ENCODE assay signal across 9 cellular contexts in the genomic region with DNA sequence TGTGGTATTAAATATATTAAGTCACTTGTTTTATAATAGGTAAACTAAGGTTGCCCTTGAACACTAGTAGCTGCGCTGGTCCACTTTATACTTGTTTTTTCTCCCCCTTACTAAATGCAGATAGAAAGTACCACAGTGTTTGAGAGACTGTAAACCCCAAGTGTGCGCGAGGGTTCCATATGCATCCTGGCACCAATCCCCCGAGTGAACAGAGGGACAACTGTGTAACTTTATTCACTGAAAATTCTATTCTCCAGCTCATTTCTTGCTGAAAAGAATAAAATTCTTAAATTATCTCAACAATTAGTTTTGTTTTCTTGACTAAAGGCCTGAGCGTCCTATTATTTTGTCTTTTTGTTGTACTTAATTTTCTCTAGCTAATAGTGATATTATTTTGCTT. TPM values are rescaled to one million over a fixed set of nuclear protein-coding genes. Genes with fewer than 3 reads are reported as not detected.
DNase-seq lines count a peak whose midpoint lies in the region; ATAC-seq and TF ChIP-seq lines count a peak whose summit lies in the region.
"Had no signal": no experiment of that assay in that cellular context is flagged by ENCODE, and none has a peak within 500 bp of the region (broad histone marks: within the 10 kb centered on the region; RNA-seq: fewer than 3 reads in every experiment).

No MANE protein-coding gene starts in this region.

- peak overlapping the region; percentile 98 for H3K4me3 Mint-ChIP-seq in HFFc6
- H3K4me3 Mint-ChIP-seq in activated CD8-positive, alpha-beta T cell treated with anti-CD3 and anti-CD28 coated beads for 36 hours = peak overlapping the region; percentile 97

- H3K36me3 Mint-ChIP-seq in HFFc6 (ENCODE audit: low read depth) = peaks cover 50% of the 10 kb centered on the region
- peaks cover 53% of the 10 kb centered on the region for H3K36me3 Mint-ChIP-seq in activated CD8-positive, alpha-beta T cell treated with anti-CD3 and anti-CD28 coated beads for 36 hours (ENCODE audit: low read depth)

- H3K27me3 ChIP-seq in iPS-15b (ENCODE audit: control insufficient read depth, insufficient read depth, low read length) (no peaks in the 10 kb centered on the region), smooth muscle cell (ENCODE audit: low read depth) (no peaks in the 10 kb centered on the region), mesendoderm (ENCODE audit: insufficient read depth, low read length, poor library complexity) (no peaks in the 10 kb centered on the region)

- TF ChIP-seq CTCF in HFFc6 (IDR thresholded peaks at IDR 0.05) (no peak), smooth muscle cell (IDR thresholded peaks at IDR 0.05; ENCODE audit: borderline replicate concordance, insufficient read depth, poor library complexity, severe bottlenecking) (no peak)
- no peak for TF ChIP-seq CTCF in activated CD8-positive, alpha-beta T cell treated with anti-CD3 and anti-CD28 coated beads for 36 hours (IDR thresholded peaks at IDR 0.05)

- peaks cover 14% of the 10 kb centered on the region for H3K27me3 Mint-ChIP-seq in HFFc6 (ENCODE audit: insufficient read depth)
- no peaks in the 10 kb centered on the region for H3K27me3 Mint-ChIP-seq in activated CD8-positive, alpha-beta T cell treated with anti-CD3 and anti-CD28 coated beads for 36 hours

- no peak for ATAC-seq in activated CD8-positive, alpha-beta T cell treated with anti-CD3 and anti-CD28 coated beads for 36 hours

- H2BK120ac ChIP-seq in mesendoderm (ENCODE audit: low read depth, low read length) = no peak overlapping the region

- no peak overlapping the region for H3K18ac ChIP-seq in mesendoderm (ENCODE audit: low read length)

- no peak overlapping the region for H3K56ac ChIP-seq in mesendoderm (ENCODE audit: low read length)

- H3K9ac ChIP-seq in iPS-15b (ENCODE audit: low read depth, low read length) = no peak overlapping the region
- H3K9ac ChIP-seq in smooth muscle cell (ENCODE audit: low read depth) = no peak overlapping the region
- no peak overlapping the region for H3K9ac ChIP-seq in mesendoderm (ENCODE audit: low read length)

- no peak overlapping the region for H2AFZ ChIP-seq in smooth muscle cell (ENCODE audit: low read depth)

- no peak overlapping the region for H2BK5ac ChIP-seq in mesendoderm (ENCODE audit: low read length)

- peaks cover 2% of the 10 kb centered on the region for H3K4me1 ChIP-seq in iPS-15b (ENCODE audit: control insufficient read depth, insufficient read depth, low read length)
- peaks cover 13% of the 10 kb centered on the region for H3K4me1 ChIP-seq in smooth muscle cell (ENCODE audit: low read depth)
- H3K4me1 ChIP-seq in mesendoderm (ENCODE audit: control insufficient read depth, low read depth, low read length) = peaks cover 3% of the 10 kb centered on the region

- no peak overlapping the region for H2BK15ac ChIP-seq in mesendoderm (replicated peaks; ENCODE audit: low read depth)

- peaks cover 67% of the 10 kb centered on the region for H3K4me1 Mint-ChIP-seq in HFFc6 (ENCODE audit: low read depth)
- H3K4me1 Mint-ChIP-seq in activated CD8-positive, alpha-beta T cell treated with anti-CD3 and anti-CD28 coated beads for 36 hours (ENCODE audit: low read depth) = peaks cover 54% of the 10 kb centered on the region

- no peak overlapping the region for H3K23ac ChIP-seq in mesendoderm (ENCODE audit: low read length)

- H3K79me2 ChIP-seq in smooth muscle cell (ENCODE audit: low read depth) = peaks cover 42% of the 10 kb centered on the region
- peaks cover 13% of the 10 kb centered on the region for H3K79me2 ChIP-seq in mesendoderm (ENCODE audit: control insufficient read depth, insufficient read depth, low read length)

- H3K79me1 ChIP-seq in mesendoderm (ENCODE audit: low read length) = peaks cover 3% of the 10 kb centered on the region

- no peak overlapping the region for H2AK5ac ChIP-seq in mesendoderm (ENCODE audit: low read length)

- peaks cover 36% of the 10 kb centered on the region for H3F3A ChIP-seq in smooth muscle cell (ENCODE audit: low read depth)

- H3K4me2 ChIP-seq in smooth muscle cell = peak overlapping the region; percentile 93
- no peak overlapping the region for H3K4me2 ChIP-seq in mesendoderm (ENCODE audit: low read length)

- 94% methylated on average over 5 of the region's 5 CpGs for WGBS in smooth muscle cell (ENCODE audit: low lambda C conversion rate)
- no CpG with 5 or more reads among the region's 5 CpGs for WGBS in mesendoderm (ENCODE audit: extremely low coverage, insufficient coverage, low lambda C conversion rate)

- intact Hi-C loops in activated CD8-positive, alpha-beta T cell treated with anti-CD3 and anti-CD28 coated beads for 36 hours (cut with micrococcal nuclease) = loop anchor here (5.0 kb wide), 1 partner anchor 92 kb away; the partner anchor contains the start of gene TMEM50A

- H3K27ac ChIP-seq in smooth muscle cell (ENCODE audit: low read depth) (peak overlapping the region; percentile 99), mesendoderm (ENCODE audit: low read depth, low read length) (no peak overlapping the region)

- H3K4ac ChIP-seq in mesendoderm (ENCODE audit: low read depth, low read length) = no peak overlapping the region

- H4K5ac ChIP-seq in mesendoderm (ENCODE audit: low read length) = no peak overlapping the region

- DNase-seq in HFFc6 (no peak), smooth muscle cell (lab: John Stamatoyannopoulos, UW; ENCODE audit: unreplicated experiment) (no peak), GOT3 (lab: John Stamatoyannopoulos, UW) (no peak), NCI-H2107 (lab: John Stamatoyannopoulos, UW) (no peak), mesendoderm (no peak)
- no peak for DNase-seq in activated CD8-positive, alpha-beta T cell treated with anti-CD3 and anti-CD28 coated beads for 36 hours
- DNase-seq in activated effector memory CD4-positive, alpha-beta T cell treated with Interleukin-2 at 50 U/mL for 16 hours = no peak
- DNase-seq: midbrain had no signal

- H3K9me3 ChIP-seq in iPS-15b (ENCODE audit: control insufficient read depth, insufficient read depth, low read length) (no peaks in the 10 kb centered on the region), smooth muscle cell (replicated peaks; ENCODE audit: low read depth) (no peaks in the 10 kb centered on the region)

- H3K4me3 ChIP-seq in iPS-15b (ENCODE audit: low read depth, low read length) (peak overlapping the region; percentile 99), smooth muscle cell (peak overlapping the region; percentile 96), mesendoderm (ENCODE audit: low read length) (no peak overlapping the region)

- peaks cover 26% of the 10 kb centered on the region for H3K36me3 ChIP-seq in iPS-15b (ENCODE audit: control insufficient read depth, insufficient read depth, low read length)
- H3K36me3 ChIP-seq in smooth muscle cell (ENCODE audit: low read depth) = peaks cover 28% of the 10 kb centered on the region
- peaks cover 2% of the 10 kb centered on the region for H3K36me3 ChIP-seq in mesendoderm (ENCODE audit: control insufficient read depth, insufficient read depth, low read length)

- H4K20me1 ChIP-seq in smooth muscle cell (ENCODE audit: low read depth) = peaks cover 51% of the 10 kb centered on the region

- peaks cover 16% of the 10 kb centered on the region for H3K9me3 Mint-ChIP-seq in HFFc6
- H3K9me3 Mint-ChIP-seq in activated CD8-positive, alpha-beta T cell treated with anti-CD3 and anti-CD28 coated beads for 36 hours = no peaks in the 10 kb centered on the region

- CTCF ChIA-PET in activated CD8-positive, alpha-beta T cell treated with anti-CD3 and anti-CD28 coated beads for 36 hours (lab: Charles Lee) = interaction anchor here (0.6 kb wide), 1 partner anchor 44 kb away, joined by 3 read pairs; no protein-coding TSS in a partner anchor

- peak overlapping the region; percentile 99 for H3K27ac Mint-ChIP-seq in HFFc6
- peak overlapping the region; percentile 98 for H3K27ac Mint-ChIP-seq in activated CD8-positive, alpha-beta T cell treated with anti-CD3 and anti-CD28 coated beads for 36 hours

- POLR2A ChIA-PET in activated CD8-positive, alpha-beta T cell treated with anti-CD3 and anti-CD28 coated beads for 36 hours (lab: Charles Lee) = interaction anchor here (0.6 to 3.9 kb wide), 6 partner anchors 9 to 320 kb away, joined by 3 to 40 read pairs (median 4); partner anchors contain the start of gene SYF2

- no peak overlapping the region for H4K8ac ChIP-seq in mesendoderm (ENCODE audit: low read depth, low read length)

RNA-seq across cellular contexts. Expression of gene RSRP1, which starts 1.9 kb away (rescaled TPM):
- 10 to 100 TPM; 63.4 to 85.2 (median 81.6) TPM for total RNA-seq in HFFc6 (2021; fragmentation: NEBNext Ultra II Directional; extraction: Animal tissue kit (Norgen Biotek cat#: 25700))
- 100 to 1,000 TPM; 124 to 139 TPM for total RNA-seq in activated CD8-positive, alpha-beta T cell treated with anti-CD3 and anti-CD28 coated beads for 36 hours
- total RNA-seq in smooth muscle cell = 83.7 and 93.6 TPM in 2 replicates
- 32.3 and 48.8 TPM in 2 replicates for polyA plus RNA-seq in smooth muscle cell
- 13.5 TPM for polyA plus RNA-seq in mesendoderm (2013, experiment 1 of 2)
- 12.1 TPM for polyA plus RNA-seq in mesendoderm (2013, experiment 2 of 2)

RNA-seq across cellular contexts. Expression of gene SYF2, which starts 13.1 kb away (rescaled TPM):
- 10 to 100 TPM; 30.7 to 44.1 (median 34.4) TPM for total RNA-seq in HFFc6 (2021; fragmentation: NEBNext Ultra II Directional; extraction: Animal tissue kit (Norgen Biotek cat#: 25700))
- total RNA-seq in activated CD8-positive, alpha-beta T cell treated with anti-CD3 and anti-CD28 coated beads for 36 hours = 10 to 100 TPM; 35.7 to 39.6 TPM
- 57.2 and 61.1 TPM in 2 replicates for total RNA-seq in smooth muscle cell
- 28.1 and 33.9 TPM in 2 replicates for polyA plus RNA-seq in smooth muscle cell
- polyA plus RNA-seq in mesendoderm (2013, experiment 1 of 2) = 66.8 TPM
- 67.6 TPM for polyA plus RNA-seq in mesendoderm (2013, experiment 2 of 2)

RNA-seq across cellular contexts. Expression of gene RHD, which starts 26.9 kb away (rescaled TPM):
- total RNA-seq in HFFc6 (2021; fragmentation: NEBNext Ultra II Directional; extraction: Animal tissue kit (Norgen Biotek cat#: 25700)) = not detected
- total RNA-seq in activated CD8-positive, alpha-beta T cell treated with anti-CD3 and anti-CD28 coated beads for 36 hours = not detected
- not detected in 2 replicates for total RNA-seq in smooth muscle cell
- polyA plus RNA-seq in smooth muscle cell = 0.12 TPM in 1 of 2 replicates, not detected in the other
- not detected for polyA plus RNA-seq in mesendoderm (2013, experiment 1 of 2)
- polyA plus RNA-seq in mesendoderm (2013, experiment 2 of 2) = not detected
